Comparison of ENCODE assay signal across 8 cellular contexts in genomic region chr1:27522148-27522859, GRCh38. TPM values are rescaled to one million over a fixed set of nuclear protein-coding genes. Genes with fewer than 3 reads are reported as not detected.
DNase-seq lines count a peak whose midpoint lies in the region; ATAC-seq, FAIRE-seq and TF ChIP-seq lines count a peak whose summit lies in the region.

No MANE protein-coding gene starts in this region.

- H3K27ac ChIP-seq in rectal smooth muscle tissue (ENCODE audit: low read depth, low read length) (peak overlapping the region; percentile 74), pancreas (no peak overlapping the region)

- H3K4me3 ChIP-seq in rectal smooth muscle tissue (ENCODE audit: low read length), result peak overlapping the region; percentile 22
- H3K4me3 ChIP-seq in pancreas, result no peak overlapping the region

- H3K9me3 ChIP-seq in pancreas, result no peaks in the 10 kb centered on the region

- H3K9ac ChIP-seq in rectal smooth muscle tissue (ENCODE audit: low read length), result no peak overlapping the region

- no peak for FAIRE-seq in pancreas (lab: Jason Lieb, UNC)

- H3K4me1 ChIP-seq in rectal smooth muscle tissue (ENCODE audit: control insufficient read depth, insufficient read depth, low read length), result peaks cover 64% of the 10 kb centered on the region
- no peaks in the 10 kb centered on the region for H3K4me1 ChIP-seq in pancreas

- H3K36me3 ChIP-seq in rectal smooth muscle tissue (ENCODE audit: control insufficient read depth, insufficient read depth, low read length), result no peaks in the 10 kb centered on the region
- H3K36me3 ChIP-seq in pancreas, result no peaks in the 10 kb centered on the region

- TF ChIP-seq CTCF in pancreas (IDR thresholded peaks at IDR 0.05), result no peak

- intact Hi-C loops in pancreas (cut with DNase I), result no loop called here

- H3K27me3 ChIP-seq in rectal smooth muscle tissue (ENCODE audit: control insufficient read depth, insufficient read depth, low read length), result no peaks in the 10 kb centered on the region
- H3K27me3 ChIP-seq in pancreas, result no peaks in the 10 kb centered on the region

- peak; percentile 76 for DNase-seq in NCI-H1694 treated with DMSO at 0.1 percent for 48 hours (lab: John Stamatoyannopoulos, UW)
- DNase-seq in activated CD4-positive, alpha-beta T cell treated with anti-CD3 and anti-CD28 coated beads, Interleukin-2, amount 50 U/mL, for 4 hours, result peak; percentile 55 to 58
- DNase-seq in effector CD4-positive, alpha-beta T cell, result peak; percentile 62
- no peak for DNase-seq in pancreas
- no peak for DNase-seq in DMS114 treated with DMSO at 0.1 percent for 48 hours (lab: John Stamatoyannopoulos, UW; ENCODE audit: unreplicated experiment)
- DNase-seq in ecto neural progenitor cell (ENCODE audit: low spot score), result no peak

- no peak for ATAC-seq in pancreas
- no peak for ATAC-seq in GM21390 (IDR thresholded peaks at IDR 0.05; ENCODE audit: unreplicated experiment)

- 71 to 77% methylated on average over 20 of the region's 20 CpGs for WGBS in pancreas, 2 donors

RNA-seq across cellular contexts. Expression of gene WASF2, which starts 32.3 kb away (rescaled TPM):
- total RNA-seq in pancreas, result 10 to 100 TPM; 42.2 to 83.2 (median 54.5) TPM
- polyA plus RNA-seq in pancreas, result 10 to 100 TPM; 13.5 to 16.1 TPM

Comparison
In these comparisons a context has a peak if more than half of its experiments do, and no peak if none do; other contexts are left out.
1. DNase-seq: peak in NCI-H1694 treated with DMSO at 0.1 percent for 48 hours (single experiment), activated CD4-positive, alpha-beta T cell treated with anti-CD3 and anti-CD28 coated beads, Interleukin-2, amount 50 U/mL, for 4 hours (2 of 2) and effector CD4-positive, alpha-beta T cell (single experiment); none in pancreas (0 of 6), DMS114 treated with DMSO at 0.1 percent for 48 hours (single experiment) and ecto neural progenitor cell (single experiment).